Comparison of ENCODE assay signal across 30 cellular contexts in genomic region chr6:45462190-45463134, GRCh38.
A peak's percentile ranks its signal among the peaks of the same experiment; 100 is the strongest.
DNase-seq lines count a peak whose midpoint lies in the region; ATAC-seq, FAIRE-seq and TF ChIP-seq lines count a peak whose summit lies in the region.
"Had no signal": no experiment of that assay in that cellular context is flagged by ENCODE, and none has a peak within 500 bp of the region (broad histone marks: within the 10 kb centered on the region; RNA-seq: fewer than 3 reads in every experiment).

No MANE protein-coding gene starts in this region.

- no peaks in the 10 kb centered on the region for H3K27me3 ChIP-seq in SK-N-SH (ENCODE audit: insufficient read depth)
- no peaks in the 10 kb centered on the region for H3K27me3 ChIP-seq in CD4-positive, alpha-beta memory T cell (ENCODE audit: insufficient read depth, low read length)
- H3K27me3 ChIP-seq in bronchial epithelial cell (ENCODE audit: control insufficient read depth, insufficient read depth, low read length), result no peaks in the 10 kb centered on the region
- H3K27me3 ChIP-seq: gastrocnemius medialis, MG63, sigmoid colon, SJSA1, suprapubic skin had no signal

- H3K36me3 ChIP-seq in SK-N-SH (replicated peaks in 1 of 2; ENCODE audit: control insufficient read depth in 1 of 2, insufficient read depth in 2 of 2, low read length in 1 of 2), result no peaks in the 10 kb centered on the region
- H3K36me3 ChIP-seq in CD4-positive, alpha-beta memory T cell (ENCODE audit: insufficient read depth, low read length), result no peaks in the 10 kb centered on the region
- H3K36me3 ChIP-seq in KOPT-K1 (ENCODE audit: insufficient read depth, low read length), result peaks cover 76% of the 10 kb centered on the region
- H3K36me3 ChIP-seq in bronchial epithelial cell (ENCODE audit: control insufficient read depth, insufficient read depth, low read length), result no peaks in the 10 kb centered on the region
- H3K36me3 ChIP-seq: gastrocnemius medialis, MG63, sigmoid colon, suprapubic skin had no signal

- CTCF ChIA-PET in SK-N-SH (lab: Yijun Ruan, JAX), result no interaction called here
- CTCF ChIA-PET in CD4-positive, alpha-beta memory T cell (lab: Charles Lee; ENCODE audit: partially characterized antibody), result interaction anchor here (1.4 kb wide), 1 partner anchor 252 kb away, joined by 5 read pairs; no protein-coding TSS in a partner anchor

- peak overlapping the region in 6 of 7 donors; percentile 36 to 70 (median 44) for H3K27ac Mint-ChIP-seq in CD4-positive, alpha-beta memory T cell
- H3K27ac Mint-ChIP-seq: activated CD8-positive, alpha-beta memory T cell treated with anti-CD3 and anti-CD28 coated beads, Interleukin-2, amount 10 ng/mL, durations not matched to agents 7 days and 5 days; B cell; H9; progenitor cell of endocrine pancreas; stimulated activated memory B cell treated with anti-CD40 and anti-IgM and Interleukin-4, amounts not matched to agents 10 μg/mL and 1 μg/mL and 100 μg/mL, for 72 hours had no signal

- no peak overlapping the region for H2AFZ ChIP-seq in SK-N-SH (ENCODE audit: low read depth)

- no peaks in the 10 kb centered on the region for H3F3A ChIP-seq in SK-N-SH (replicated peaks; ENCODE audit: insufficient read depth)

- POLR2A ChIA-PET in SK-N-SH (lab: Yijun Ruan, JAX), result no interaction called here
- POLR2A ChIA-PET in CD4-positive, alpha-beta memory T cell (lab: Charles Lee; ENCODE audit: partially characterized antibody), result no interaction called here

- TF ChIP-seq CTCF in SK-N-SH (IDR thresholded peaks at IDR 0.05), result no peak
- TF ChIP-seq CTCF in bronchial epithelial cell (IDR thresholded peaks at IDR 0.05; ENCODE audit: insufficient read depth, low read length, severe bottlenecking), result no peak

- TF ChIP-seq RAD21 in SK-N-SH (IDR thresholded peaks at IDR 0.05; ENCODE audit: low read length), result no peak

- H3K4me1 ChIP-seq in SK-N-SH (ENCODE audit: control insufficient read depth in 1 of 2, insufficient read depth in 2 of 2, low read depth in 1 of 2, low read length in 1 of 2), result peaks cover 0 to 12% of the 10 kb centered on the region in 2 experiments; a peak in 2 of 4 replicates
- H3K4me1 ChIP-seq in CD4-positive, alpha-beta memory T cell (ENCODE audit: insufficient read depth, low read length), result peaks cover 18% of the 10 kb centered on the region
- H3K4me1 ChIP-seq: gastrocnemius medialis, sigmoid colon, SJSA1, suprapubic skin had no signal

- no peaks in the 10 kb centered on the region for H4K20me1 ChIP-seq in SK-N-SH (ENCODE audit: insufficient read depth)

- ATAC-seq in SK-N-SH treated with all-trans-retinoic acid at 6 μM for 48 hours (peak; percentile 39; the same call in 1 of the 3 replicates), HG02763 (IDR thresholded peaks at IDR 0.05; ENCODE audit: unreplicated experiment) (no peak), GM19452 (IDR thresholded peaks at IDR 0.05; ENCODE audit: unreplicated experiment) (no peak)
- ATAC-seq: activated CD8-positive, alpha-beta memory T cell treated with anti-CD3 and anti-CD28 coated beads, Interleukin-2, amount 10 ng/mL, durations not matched to agents 7 days and 5 days; gastrocnemius medialis; left lobe of liver; stimulated activated memory B cell treated with anti-CD40 and anti-IgM and Interleukin-4, amounts not matched to agents 10 μg/mL and 1 μg/mL and 100 μg/mL, for 72 hours had no signal

- H3K27me3 Mint-ChIP-seq in CD4-positive, alpha-beta memory T cell, result no peaks in the 10 kb centered on the region
- H3K27me3 Mint-ChIP-seq: activated CD8-positive, alpha-beta memory T cell treated with anti-CD3 and anti-CD28 coated beads, Interleukin-2, amount 10 ng/mL, durations not matched to agents 7 days and 5 days; B cell; stimulated activated memory B cell treated with anti-CD40 and anti-IgM and Interleukin-4, amounts not matched to agents 10 μg/mL and 1 μg/mL and 100 μg/mL, for 72 hours had no signal

- intact Hi-C loops in CD4-positive, alpha-beta memory T cell (cut with micrococcal nuclease), result no loop called here

- H3K4me2 ChIP-seq in SK-N-SH, result no peak overlapping the region

- no peak for DNase-seq in SK-N-SH
- DNase-seq in CD4-positive, alpha-beta memory T cell, result no peak
- no peak for DNase-seq in bronchial epithelial cell (ENCODE audit: low read depth)
- no peak for DNase-seq in NCI-H226
- DNase-seq: activated CD8-positive, alpha-beta memory T cell treated with anti-CD3 and anti-CD28 coated beads, Interleukin-2, amount 10 ng/mL, durations not matched to agents 7 days and 5 days; activated effector memory CD4-positive, alpha-beta T cell treated with Interleukin-2 at 50 U/mL for 16 hours; DMS79; gastrocnemius medialis; GF-D8; H9; hippocampal formation; mesenchymal stem cell; MG63; NCI-H1417 treated with DMSO at 0.1 percent for 48 hours; NCI-H2107; NCI-H510A; sigmoid colon; stimulated activated CD4-positive, alpha-beta T cell treated with anti-CD3 and anti-CD28 coated beads, Interleukin-4, amount 100 ng/mL, for 24 hours; T-helper 1 cell had no signal

- H3K36me3 Mint-ChIP-seq in CD4-positive, alpha-beta memory T cell, result peaks cover 11 to 21% of the 10 kb centered on the region in 2 donors
- H3K36me3 Mint-ChIP-seq: stimulated activated memory B cell treated with anti-CD40 and anti-IgM and Interleukin-4, amounts not matched to agents 10 μg/mL and 1 μg/mL and 100 μg/mL, for 72 hours had no signal

- peaks cover 10 to 25% (median 17%) of the 10 kb centered on the region in 4 donors for H3K4me1 Mint-ChIP-seq in CD4-positive, alpha-beta memory T cell
- H3K4me1 Mint-ChIP-seq: B cell; H9; stimulated activated memory B cell treated with anti-CD40 and anti-IgM and Interleukin-4, amounts not matched to agents 10 μg/mL and 1 μg/mL and 100 μg/mL, for 72 hours had no signal

- peak; percentile 52 for FAIRE-seq in bronchial epithelial cell (lab: Jason Lieb, UNC)
- FAIRE-seq: TTC549 had no signal

- H3K27ac ChIP-seq in SK-N-SH (ENCODE audit: low read depth in 2 of 2, low read length in 1 of 2), result no peak overlapping the region
- no peak overlapping the region for H3K27ac ChIP-seq in CD4-positive, alpha-beta memory T cell (ENCODE audit: low read depth, low read length)
- H3K27ac ChIP-seq in KOPT-K1 (ENCODE audit: low read depth, low read length, poor library complexity, severe bottlenecking), result peak overlapping the region; percentile 11
- H3K27ac ChIP-seq: gastrocnemius medialis, sigmoid colon, SJSA1, suprapubic skin had no signal

- H3K4me3 ChIP-seq in SK-N-SH (ENCODE audit: low read depth in 2 of 2, low read length in 1 of 2), result no peak overlapping the region
- no peak overlapping the region for H3K4me3 ChIP-seq in CD4-positive, alpha-beta memory T cell (ENCODE audit: low read length in 2 of 2)
- H3K4me3 ChIP-seq in bronchial epithelial cell (ENCODE audit: low read depth, low read length), result no peak overlapping the region
- H3K4me3 ChIP-seq: gastrocnemius medialis, MG63, sigmoid colon, SJSA1, suprapubic skin had no signal

- no peaks in the 10 kb centered on the region for H3K9me3 ChIP-seq in SK-N-SH
- H3K9me3 ChIP-seq in CD4-positive, alpha-beta memory T cell (ENCODE audit: control insufficient read depth in 1 of 2, low read length in 2 of 2), result no peaks in the 10 kb centered on the region
- no peaks in the 10 kb centered on the region for H3K9me3 ChIP-seq in KOPT-K1 (ENCODE audit: insufficient read depth, low read length, poor library complexity, severe bottlenecking)
- H3K9me3 ChIP-seq: gastrocnemius medialis, MG63, sigmoid colon, SJSA1, suprapubic skin had no signal

- 45% methylated on average over 7 of the region's 7 CpGs for WGBS in SK-N-SH (ENCODE audit: low lambda C conversion rate)

- TF ChIP-seq EP300 in SK-N-SH (IDR thresholded peaks at IDR 0.05; ENCODE audit: borderline replicate concordance in 1 of 2, low read depth in 1 of 2, low read length in 1 of 2), result no peak

- no peaks in the 10 kb centered on the region for H3K79me2 ChIP-seq in SK-N-SH (ENCODE audit: insufficient read depth)

- no peaks in the 10 kb centered on the region for H3K9me3 Mint-ChIP-seq in CD4-positive, alpha-beta memory T cell
- H3K9me3 Mint-ChIP-seq: H9; stimulated activated memory B cell treated with anti-CD40 and anti-IgM and Interleukin-4, amounts not matched to agents 10 μg/mL and 1 μg/mL and 100 μg/mL, for 72 hours had no signal

- H3K9me2 ChIP-seq in SK-N-SH, result no peaks in the 10 kb centered on the region

- no peak overlapping the region for H3K9ac ChIP-seq in SK-N-SH

- peak overlapping the region in 3 of 8 donors; percentile 1 to 25 (median 17) for H3K4me3 Mint-ChIP-seq in CD4-positive, alpha-beta memory T cell
- H3K4me3 Mint-ChIP-seq: activated CD8-positive, alpha-beta memory T cell treated with anti-CD3 and anti-CD28 coated beads, Interleukin-2, amount 10 ng/mL, durations not matched to agents 7 days and 5 days; B cell; H9; stimulated activated memory B cell treated with anti-CD40 and anti-IgM and Interleukin-4, amounts not matched to agents 10 μg/mL and 1 μg/mL and 100 μg/mL, for 72 hours had no signal

TF ChIP-seq in SK-N-SH treated with all-trans-retinoic acid at 6 μM for 48 hours, 23 proteins besides CTCF, POLR2A, EP300 and RAD21 (continues in another document):
- TF ChIP-seq PPARA (CRISPR knock-in tag; IDR thresholded peaks at IDR 0.05; ENCODE audit: borderline replicate concordance) (no peak), TOX (CRISPR knock-in tag; IDR thresholded peaks at IDR 0.05; ENCODE audit: borderline replicate concordance) (no peak), ZNF565 (CRISPR knock-in tag; conservative IDR thresholded peaks at IDR 0.05; ENCODE audit: low read depth) (no peak), OSR1 (CRISPR knock-in tag; IDR thresholded peaks at IDR 0.05) (no peak), ISL1 (CRISPR knock-in tag; IDR thresholded peaks at IDR 0.05) (no peak), CSDC2 (CRISPR knock-in tag; IDR thresholded peaks at IDR 0.05) (no peak)

TF ChIP-seq in SK-N-SH, 30 proteins besides CTCF, POLR2A, EP300 and RAD21:
- no peak for TF ChIP-seq EZH2phosphoT487 (IDR thresholded peaks at IDR 0.05; ENCODE audit: borderline replicate concordance, low read depth)
- no peak for TF ChIP-seq RFX5 (IDR thresholded peaks at IDR 0.05; ENCODE audit: low read length)
